1 cellular context compared by ENCODE assay signal in the genomic region with DNA sequence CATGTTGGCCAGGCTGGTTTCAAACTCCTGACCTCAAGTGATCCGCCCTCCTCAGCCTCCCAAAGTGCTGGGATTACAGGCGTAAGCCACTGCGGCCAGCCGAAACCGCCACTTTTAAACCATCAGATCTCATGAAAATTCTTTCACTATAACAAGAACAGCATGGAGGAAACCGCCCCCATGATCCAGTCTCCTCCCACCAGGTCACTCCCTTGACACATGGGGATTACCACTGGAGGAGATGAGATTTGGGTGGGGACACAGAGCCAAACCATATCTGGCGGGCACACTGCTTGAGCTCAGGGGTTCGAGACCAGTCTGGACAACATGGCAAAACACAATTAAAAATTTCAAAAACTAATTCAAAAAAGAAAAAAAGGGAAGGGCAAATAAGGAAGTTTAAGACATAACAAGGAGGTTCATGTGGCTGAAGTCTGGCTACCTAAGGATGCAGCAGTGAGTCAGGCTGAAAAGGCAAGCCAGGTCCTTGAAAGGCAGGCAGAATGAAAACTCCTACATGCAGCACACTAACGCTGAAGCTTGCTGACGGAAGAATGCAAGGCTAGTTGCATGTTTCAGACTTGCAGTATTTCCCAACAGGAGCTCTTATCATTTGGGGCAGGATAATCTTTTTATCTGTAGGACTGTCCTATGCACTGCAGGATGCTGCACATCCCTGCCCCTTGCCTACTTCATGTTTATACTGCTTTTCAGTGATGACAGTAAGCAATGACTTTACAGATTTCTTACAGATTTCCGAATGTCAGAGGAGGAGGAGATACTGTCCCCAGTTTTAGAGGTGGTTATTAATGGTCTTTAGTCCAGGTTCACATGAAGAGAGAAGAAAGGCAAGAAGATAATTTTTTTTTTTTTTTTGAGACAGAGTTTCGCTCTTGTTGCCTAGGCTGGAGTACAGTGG.
TF ChIP-seq lines count a peak whose summit lies in the region.

No MANE protein-coding gene starts in this region.

TF ChIP-seq in K562, 482 proteins besides CTCF, POLR2A, EP300 and RAD21 (continued from another document and continues in another):
- TF ChIP-seq NR1H2 (CRISPR knock-in tag; IDR thresholded peaks at IDR 0.05) (no peak), WHSC1 (IDR thresholded peaks at IDR 0.05; ENCODE audit: low read length) (no peak), ZNF551 (CRISPR knock-in tag; IDR thresholded peaks at IDR 0.05) (no peak), ZNF707 (CRISPR knock-in tag; conservative IDR thresholded peaks at IDR 0.05) (no peak), MTA2 (IDR thresholded peaks at IDR 0.05; ENCODE audit: low read depth) (no peak), HBP1 (CRISPR knock-in tag; IDR thresholded peaks at IDR 0.05) (no peak), MIER1 (IDR thresholded peaks at IDR 0.05; ENCODE audit: low read depth) (no peak), USF2 (CRISPR knock-in tag; IDR thresholded peaks at IDR 0.05) (no peak), SMARCC2 (IDR thresholded peaks at IDR 0.05; ENCODE audit: low read depth) (no peak), IRF2 (CRISPR knock-in tag; IDR thresholded peaks at IDR 0.05) (no peak), DLX4 (CRISPR knock-in tag; IDR thresholded peaks at IDR 0.05) (no peak), TSHZ1 (CRISPR knock-in tag; IDR thresholded peaks at IDR 0.05) (no peak), YY1 (IDR thresholded peaks at IDR 0.05; ENCODE audit: borderline replicate concordance in 1 of 3, control insufficient read depth in 1 of 3, extremely low read depth in 1 of 3, insufficient read depth in 3 of 3, insufficient read length in 1 of 3, insufficient replicate concordance in 2 of 3, low read depth in 1 of 3, low read length in 2 of 3) (no peak), DPF2 (IDR thresholded peaks at IDR 0.05) (0 out of 2 replicates have a peak, but pooled peaks have one; percentile 20), MCM2 (IDR thresholded peaks at IDR 0.05; ENCODE audit: low read depth) (no peak), TEAD4 (IDR thresholded peaks at IDR 0.05; ENCODE audit: low read length) (peak; percentile 25; the same call in 1 of the 2 replicates), TEAD4 (CRISPR knock-in tag; IDR thresholded peaks at IDR 0.05; ENCODE audit: borderline replicate concordance) (no peak), SIRT6 (IDR thresholded peaks at IDR 0.05; ENCODE audit: low read depth, low read length) (no peak), ZNF609 (CRISPR knock-in tag; IDR thresholded peaks at IDR 0.05; ENCODE audit: borderline replicate concordance) (no peak), ARID1B (IDR thresholded peaks at IDR 0.05) (no peak), ZNF384 (IDR thresholded peaks at IDR 0.05; ENCODE audit: low read depth, low read length) (no peak), ARHGAP35 (IDR thresholded peaks at IDR 0.05; ENCODE audit: partially characterized antibody) (no peak), STAG1 (CRISPR knock-in tag; IDR thresholded peaks at IDR 0.05; ENCODE audit: borderline replicate concordance) (no peak), NR3C1 (CRISPR knock-in tag; IDR thresholded peaks at IDR 0.05) (no peak), XRCC5 (IDR thresholded peaks at IDR 0.05; ENCODE audit: low read depth, low read length) (no peak), SREBF2 (CRISPR knock-in tag; IDR thresholded peaks at IDR 0.05) (no peak), NR2C1 (IDR thresholded peaks at IDR 0.05) (no peak), NR2C1 (tag; IDR thresholded peaks at IDR 0.05) (no peak), POLR3G (IDR thresholded peaks at IDR 0.05; ENCODE audit: extremely low read depth, insufficient read length, insufficient replicate concordance) (no peak), JUNB (CRISPR knock-in tag; conservative IDR thresholded peaks at IDR 0.05) (no peak), BRF1 (IDR thresholded peaks at IDR 0.05; ENCODE audit: borderline replicate concordance, extremely low read depth, insufficient read length) (no peak), CTBP1 (IDR thresholded peaks at IDR 0.05; ENCODE audit: borderline replicate concordance) (peak; percentile 47; the same call in 1 of the 2 replicates), TOE1 (IDR thresholded peaks at IDR 0.05; ENCODE audit: borderline replicate concordance) (no peak), TOE1 (CRISPR knock-in tag; IDR thresholded peaks at IDR 0.05; ENCODE audit: borderline replicate concordance, low read depth) (no peak), C11orf30 (IDR thresholded peaks at IDR 0.05; ENCODE audit: low read depth) (peak; percentile 36; the same call in 1 of the 2 replicates), SRSF1 (IDR thresholded peaks at IDR 0.05; ENCODE audit: low read depth, low read length) (no peak), RBM15 (IDR thresholded peaks at IDR 0.05; ENCODE audit: insufficient read depth, low read length) (no peak), ZFP1 (CRISPR knock-in tag; IDR thresholded peaks at IDR 0.05) (no peak), ETV6 (IDR thresholded peaks at IDR 0.05; ENCODE audit: borderline replicate concordance in 1 of 2, low read depth in 2 of 2, low read length in 1 of 2) (no peak), ETV6 (CRISPR knock-in tag; IDR thresholded peaks at IDR 0.05; ENCODE audit: borderline replicate concordance) (no peak), FOSL1 (tag; conservative IDR thresholded peaks at IDR 0.05) (0 out of 2 replicates have a peak, but pooled peaks have one; percentile 29), ATF7 (IDR thresholded peaks at IDR 0.05) (no peak), TAL1 (IDR thresholded peaks at IDR 0.05) (no peak), ZNF324 (CRISPR knock-in tag; IDR thresholded peaks at IDR 0.05) (peak; percentile 94), CBFA2T3 (IDR thresholded peaks at IDR 0.05) (peak; percentile 40; the same call in 1 of the 2 replicates), ZBTB11 (CRISPR knock-in tag; IDR thresholded peaks at IDR 0.05) (no peak)
- TF ChIP-seq, protein P1, sequence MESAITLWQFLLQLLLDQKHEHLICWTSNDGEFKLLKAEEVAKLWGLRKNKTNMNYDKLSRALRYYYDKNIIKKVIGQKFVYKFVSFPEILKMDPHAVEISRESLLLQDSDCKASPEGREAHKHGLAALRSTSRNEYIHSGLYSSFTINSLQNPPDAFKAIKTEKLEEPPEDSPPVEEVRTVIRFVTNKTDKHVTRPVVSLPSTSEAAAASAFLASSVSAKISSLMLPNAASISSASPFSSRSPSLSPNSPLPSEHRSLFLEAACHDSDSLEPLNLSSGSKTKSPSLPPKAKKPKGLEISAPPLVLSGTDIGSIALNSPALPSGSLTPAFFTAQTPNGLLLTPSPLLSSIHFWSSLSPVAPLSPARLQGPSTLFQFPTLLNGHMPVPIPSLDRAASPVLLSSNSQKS (CRISPR knock-in tag; IDR thresholded peaks at IDR 0.05): no peak
- TF ChIP-seq, protein P2, sequence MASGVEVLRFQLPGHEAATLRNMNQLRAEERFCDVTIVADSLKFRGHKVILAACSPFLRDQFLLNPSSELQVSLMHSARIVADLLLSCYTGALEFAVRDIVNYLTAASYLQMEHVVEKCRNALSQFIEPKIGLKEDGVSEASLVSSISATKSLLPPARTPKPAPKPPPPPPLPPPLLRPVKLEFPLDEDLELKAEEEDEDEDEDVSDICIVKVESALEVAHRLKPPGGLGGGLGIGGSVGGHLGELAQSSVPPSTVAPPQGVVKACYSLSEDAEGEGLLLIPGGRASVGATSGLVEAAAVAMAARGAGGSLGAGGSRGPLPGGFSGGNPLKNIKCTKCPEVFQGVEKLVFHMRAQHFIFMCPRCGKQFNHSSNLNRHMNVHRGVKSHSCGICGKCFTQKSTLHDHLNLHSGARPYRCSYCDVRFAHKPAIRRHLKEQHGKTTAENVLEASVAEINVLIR (CRISPR knock-in tag; IDR thresholded peaks at IDR 0.05): no peak
